8 cellular contexts compared by ENCODE assay signal in the genomic region with DNA sequence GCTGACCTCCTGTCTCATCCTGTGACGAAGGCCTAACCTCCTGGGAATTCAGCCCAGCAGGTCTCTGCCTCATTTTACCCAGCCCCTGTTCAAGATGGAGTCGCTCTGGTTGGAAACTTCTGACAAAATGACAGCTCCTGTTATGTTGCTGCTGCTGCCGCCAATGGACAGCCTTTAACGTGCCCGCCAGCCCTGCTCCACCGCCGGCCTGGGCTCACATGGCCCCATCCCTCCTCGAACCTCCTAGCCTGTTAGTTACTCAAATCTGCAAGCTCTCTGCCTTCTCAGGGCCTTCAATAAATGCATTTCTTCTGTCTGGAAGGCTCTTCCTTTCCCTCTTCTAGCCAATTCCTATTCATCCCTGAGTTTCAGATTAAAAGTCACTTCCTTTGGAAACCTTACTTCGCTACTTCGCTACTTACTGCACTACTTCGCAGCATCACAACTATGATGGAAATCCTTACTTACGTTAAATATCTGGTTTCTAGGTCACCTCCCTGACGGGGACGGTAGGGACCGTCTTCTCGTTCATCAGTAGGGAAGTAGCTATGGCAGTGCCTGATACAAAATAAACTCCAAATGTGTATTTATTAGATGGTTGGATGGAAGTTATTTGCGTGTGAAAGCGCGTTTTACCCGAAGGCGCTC. TPM values are rescaled to one million over a fixed set of nuclear protein-coding genes. Genes with fewer than 3 reads are reported as not detected.
DNase-seq lines count a peak whose midpoint lies in the region; ATAC-seq and TF ChIP-seq lines count a peak whose summit lies in the region.

No MANE protein-coding gene starts in this region.

- 0 out of 2 replicates have a peak, but pooled peaks cover 4% of the 10 kb centered on the region for H4K20me1 ChIP-seq in SK-N-SH (ENCODE audit: insufficient read depth)

- DNase-seq in activated naive CD4-positive, alpha-beta T cell treated with anti-CD3 and anti-CD28 coated beads, Interleukin-2, amount 10 ng/mL, durations not matched to agents 7 days and 5 days, result no peak
- no peak for DNase-seq in activated naive CD4-positive, alpha-beta T cell treated with Interleukin-2 at 50 U/mL for 16 hours
- DNase-seq in SK-N-SH (no peak), fibroblast of pulmonary artery (ENCODE audit: low read depth) (no peak), retinal pigment epithelial cell (ENCODE audit: low read depth) (no peak)
- DNase-seq in stimulated activated CD4-positive, alpha-beta T cell treated with anti-CD3 and anti-CD28 coated beads, Interleukin-15, amount 100 ng/mL, for 24 hours, result no peak

- TF ChIP-seq CTCF in SK-N-SH (IDR thresholded peaks at IDR 0.05) (no peak), fibroblast of pulmonary artery (IDR thresholded peaks at IDR 0.05; ENCODE audit: low read length, missing control alignments) (no peak), retinal pigment epithelial cell (conservative IDR thresholded peaks at IDR 0.05; ENCODE audit: low read depth, low read length) (no peak)

- POLR2A ChIA-PET in SK-N-SH (lab: Yijun Ruan, JAX), result interaction anchor here (1.0 to 3.6 kb wide), 2 partner anchors 19 to 22 kb away, joined by 3 to 17 read pairs; no protein-coding TSS in a partner anchor

- H3K9me3 ChIP-seq in SK-N-SH, result no peaks in the 10 kb centered on the region

- peaks cover 22% of the 10 kb centered on the region for H3K79me2 ChIP-seq in SK-N-SH (ENCODE audit: insufficient read depth)

- H3K4me3 Mint-ChIP-seq in activated naive CD4-positive, alpha-beta T cell treated with anti-CD3 and anti-CD28 coated beads, Interleukin-2, amount 10 ng/mL, durations not matched to agents 7 days and 5 days, result peak overlapping the region; percentile 75

- peaks cover 29% of the 10 kb centered on the region for H3K27me3 Mint-ChIP-seq in activated naive CD4-positive, alpha-beta T cell treated with anti-CD3 and anti-CD28 coated beads, Interleukin-2, amount 10 ng/mL, durations not matched to agents 7 days and 5 days

- H3K36me3 ChIP-seq in SK-N-SH (replicated peaks in 1 of 2; ENCODE audit: control insufficient read depth in 1 of 2, insufficient read depth in 2 of 2, low read length in 1 of 2), result peaks cover 5 to 12% of the 10 kb centered on the region in 2 experiments

- peak overlapping the region; percentile 84 for H3K27ac Mint-ChIP-seq in activated naive CD4-positive, alpha-beta T cell treated with anti-CD3 and anti-CD28 coated beads, Interleukin-2, amount 10 ng/mL, durations not matched to agents 7 days and 5 days

- no peak for TF ChIP-seq RAD21 in SK-N-SH (IDR thresholded peaks at IDR 0.05; ENCODE audit: low read length)

- peaks cover 57% of the 10 kb centered on the region for H3K4me1 Mint-ChIP-seq in activated naive CD4-positive, alpha-beta T cell treated with anti-CD3 and anti-CD28 coated beads, Interleukin-2, amount 10 ng/mL, durations not matched to agents 7 days and 5 days

- no peaks in the 10 kb centered on the region for H3K9me3 Mint-ChIP-seq in activated naive CD4-positive, alpha-beta T cell treated with anti-CD3 and anti-CD28 coated beads, Interleukin-2, amount 10 ng/mL, durations not matched to agents 7 days and 5 days

- ATAC-seq in HG03039 (IDR thresholded peaks at IDR 0.05; ENCODE audit: unreplicated experiment), result no peak
- no peak for ATAC-seq in GM21619 (IDR thresholded peaks at IDR 0.05; ENCODE audit: unreplicated experiment)

- TF ChIP-seq EP300 in SK-N-SH (IDR thresholded peaks at IDR 0.05; ENCODE audit: borderline replicate concordance in 1 of 2, low read depth in 1 of 2, low read length in 1 of 2), result no peak

- H3K27ac ChIP-seq in SK-N-SH (ENCODE audit: low read depth in 2 of 2, low read length in 1 of 2), result peak overlapping the region; percentile 58 to 86

- H3K27me3 ChIP-seq in SK-N-SH (ENCODE audit: insufficient read depth), result no peaks in the 10 kb centered on the region

- peaks cover 4 to 19% of the 10 kb centered on the region in 2 experiments; a peak in 3 of 4 replicates for H3K4me1 ChIP-seq in SK-N-SH (ENCODE audit: control insufficient read depth in 1 of 2, insufficient read depth in 2 of 2, low read depth in 1 of 2, low read length in 1 of 2)

- WGBS in SK-N-SH (ENCODE audit: low lambda C conversion rate), result 45% methylated on average over 21 of the region's 21 CpGs

- H3K9me2 ChIP-seq in SK-N-SH, result no peaks in the 10 kb centered on the region

- H3K9ac ChIP-seq in SK-N-SH, result peak overlapping the region; percentile 70; the same call in 1 of the 2 replicates

- CTCF ChIA-PET in activated naive CD4-positive, alpha-beta T cell treated with anti-CD3 and anti-CD28 coated beads, Interleukin-2, amount 10 ng/mL, durations not matched to agents 7 days and 5 days (lab: Charles Lee), result interaction anchor here (0.7 to 1.4 kb wide), 3 partner anchors 8 to 112 kb away, joined by 3 to 6 read pairs (median 5); a partner anchor contains a TSS
- CTCF ChIA-PET in SK-N-SH (lab: Yijun Ruan, JAX), result interaction anchor here (1.2 to 2.4 kb wide), 4 partner anchors 9 to 223 kb away, joined by 3 to 18 read pairs (median 4); no protein-coding TSS in a partner anchor

- peaks cover 8% of the 10 kb centered on the region for H3K36me3 Mint-ChIP-seq in activated naive CD4-positive, alpha-beta T cell treated with anti-CD3 and anti-CD28 coated beads, Interleukin-2, amount 10 ng/mL, durations not matched to agents 7 days and 5 days

- H3K4me2 ChIP-seq in SK-N-SH, result peak overlapping the region; percentile 66

- peak overlapping the region; percentile 18; the same call in 1 of the 2 replicates for H2AFZ ChIP-seq in SK-N-SH (ENCODE audit: low read depth)

- peaks cover 19% of the 10 kb centered on the region for H3F3A ChIP-seq in SK-N-SH (replicated peaks; ENCODE audit: insufficient read depth)

- H3K4me3 ChIP-seq in SK-N-SH (ENCODE audit: low read depth in 2 of 2, low read length in 1 of 2) (peak overlapping the region; percentile 70 to 82), fibroblast of pulmonary artery (replicated peaks; ENCODE audit: low read depth, low read length) (peak overlapping the region; percentile 62), retinal pigment epithelial cell (ENCODE audit: low read length) (peak overlapping the region; percentile 74)

TF ChIP-seq in SK-N-SH, 30 proteins besides CTCF, POLR2A, EP300 and RAD21:
- TF ChIP-seq, protein P1, sequence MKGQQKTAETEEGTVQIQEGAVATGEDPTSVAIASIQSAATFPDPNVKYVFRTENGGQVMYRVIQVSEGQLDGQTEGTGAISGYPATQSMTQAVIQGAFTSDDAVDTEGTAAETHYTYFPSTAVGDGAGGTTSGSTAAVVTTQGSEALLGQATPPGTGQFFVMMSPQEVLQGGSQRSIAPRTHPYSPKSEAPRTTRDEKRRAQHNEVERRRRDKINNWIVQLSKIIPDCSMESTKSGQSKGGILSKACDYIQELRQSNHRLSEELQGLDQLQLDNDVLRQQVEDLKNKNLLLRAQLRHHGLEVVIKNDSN (IDR thresholded peaks at IDR 0.05; ENCODE audit: borderline replicate concordance, low read depth), result no peak
- TF ChIP-seq CHD2 (IDR thresholded peaks at IDR 0.05; ENCODE audit: low read length, partially characterized antibody), result no peak
- TF ChIP-seq POLR2AphosphoS5 (IDR thresholded peaks at IDR 0.05; ENCODE audit: low read depth, low read length), result no peak
- no peak for TF ChIP-seq RFX5 (IDR thresholded peaks at IDR 0.05; ENCODE audit: low read length)
- TF ChIP-seq GABPA (IDR thresholded peaks at IDR 0.05; ENCODE audit: low read depth), result no peak
- no peak; the same call in 1 of the 2 replicates for TF ChIP-seq MXI1 (IDR thresholded peaks at IDR 0.05; ENCODE audit: low read depth, low read length)
- TF ChIP-seq SIN3A (IDR thresholded peaks at IDR 0.05; ENCODE audit: borderline replicate concordance, low read depth, low read length), result no peak
- TF ChIP-seq ELF1 (IDR thresholded peaks at IDR 0.05), result no peak
- TF ChIP-seq YY1 (IDR thresholded peaks at IDR 0.05; ENCODE audit: low read depth), result no peak; the same call in 1 of the 2 replicates
- no peak for TF ChIP-seq SMC3 (IDR thresholded peaks at IDR 0.05; ENCODE audit: low read depth, low read length)
- TF ChIP-seq, protein P2, sequence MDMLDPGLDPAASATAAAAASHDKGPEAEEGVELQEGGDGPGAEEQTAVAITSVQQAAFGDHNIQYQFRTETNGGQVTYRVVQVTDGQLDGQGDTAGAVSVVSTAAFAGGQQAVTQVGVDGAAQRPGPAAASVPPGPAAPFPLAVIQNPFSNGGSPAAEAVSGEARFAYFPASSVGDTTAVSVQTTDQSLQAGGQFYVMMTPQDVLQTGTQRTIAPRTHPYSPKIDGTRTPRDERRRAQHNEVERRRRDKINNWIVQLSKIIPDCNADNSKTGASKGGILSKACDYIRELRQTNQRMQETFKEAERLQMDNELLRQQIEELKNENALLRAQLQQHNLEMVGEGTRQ (IDR thresholded peaks at IDR 0.05; ENCODE audit: borderline replicate concordance, low read depth, low read length), result no peak

RNA-seq across cellular contexts. Expression of a gene that starts 0.5 kb away (rescaled TPM):
- 25.0 and 33.9 TPM in 2 replicates for polyA plus RNA-seq in SK-N-SH (2012; rRNA removed)
- 11.8 and 23.1 TPM in 2 replicates for polyA plus RNA-seq in SK-N-SH (2012; cell fraction: cytosol; rRNA removed)
- 87.3 and 99.7 TPM in 2 replicates for polyA plus RNA-seq in SK-N-SH (2012; cell fraction: nucleus; rRNA removed)

RNA-seq across cellular contexts. Expression of a gene that starts 17.2 kb away (rescaled TPM):
- polyA plus RNA-seq in SK-N-SH (2012; rRNA removed), result 1.2 and 1.3 TPM in 2 replicates
- 0.49 and 0.83 TPM in 2 replicates for polyA plus RNA-seq in SK-N-SH (2012; cell fraction: cytosol; rRNA removed)
- polyA plus RNA-seq in SK-N-SH (2012; cell fraction: nucleus; rRNA removed), result 2.2 and 3.7 TPM in 2 replicates

RNA-seq across cellular contexts. Expression of a gene that starts 26.4 kb away (rescaled TPM):
- 56.6 and 69.4 TPM in 2 replicates for polyA plus RNA-seq in SK-N-SH (2012; rRNA removed)
- polyA plus RNA-seq in SK-N-SH (2012; cell fraction: cytosol; rRNA removed), result 32.0 and 48.4 TPM in 2 replicates
- 145 and 151 TPM in 2 replicates for polyA plus RNA-seq in SK-N-SH (2012; cell fraction: nucleus; rRNA removed)

RNA-seq across cellular contexts. Expression of a gene that starts 31.4 kb away (rescaled TPM):
- 44.5 and 66.4 TPM in 2 replicates for polyA plus RNA-seq in SK-N-SH (2012; rRNA removed)
- polyA plus RNA-seq in SK-N-SH (2012; cell fraction: cytosol; rRNA removed), result 33.1 and 41.8 TPM in 2 replicates
- 154 and 172 TPM in 2 replicates for polyA plus RNA-seq in SK-N-SH (2012; cell fraction: nucleus; rRNA removed)

RNA-seq across cellular contexts. Expression of a gene that starts 42.0 kb away (rescaled TPM):
- polyA plus RNA-seq in SK-N-SH (2012; rRNA removed), result 14.2 and 17.3 TPM in 2 replicates
- polyA plus RNA-seq in SK-N-SH (2012; cell fraction: cytosol; rRNA removed), result 15.8 and 20.1 TPM in 2 replicates
- polyA plus RNA-seq in SK-N-SH (2012; cell fraction: nucleus; rRNA removed), result 23.6 and 31.7 TPM in 2 replicates
